ENCODE assay signal across 1 cellular context in the genomic region with DNA sequence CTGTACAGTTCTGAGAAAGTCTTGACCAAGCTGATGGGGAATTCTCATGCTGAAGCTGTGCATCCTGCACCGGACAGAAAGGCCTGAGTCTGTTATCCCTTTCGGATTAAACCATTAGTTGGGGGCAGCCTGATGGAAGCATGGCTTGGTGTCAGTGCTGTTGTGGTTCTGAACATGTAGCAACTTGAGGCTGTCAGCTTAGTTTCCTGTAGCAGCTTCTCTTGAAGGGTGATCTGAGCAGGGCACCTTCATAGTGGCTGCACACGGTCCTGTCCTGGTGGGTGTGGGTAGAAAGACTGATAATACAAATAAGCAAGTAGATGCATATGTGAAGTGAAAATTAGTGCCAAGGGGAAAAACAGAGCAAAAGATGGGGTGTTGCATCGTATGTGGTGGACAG.
TF ChIP-seq lines count a peak whose summit lies in the region.

No MANE protein-coding gene starts in this region.

TF ChIP-seq in IMR-90, 13 proteins besides CTCF, POLR2A, EP300 and RAD21:
- TF ChIP-seq SMC3 (IDR thresholded peaks at IDR 0.05; ENCODE audit: low read depth, low read length), result no peak
- no peak for TF ChIP-seq RFX5 (IDR thresholded peaks at IDR 0.05; ENCODE audit: low read depth, low read length)
- no peak for TF ChIP-seq RCOR1 (IDR thresholded peaks at IDR 0.05; ENCODE audit: insufficient replicate concordance, low read length)
- no peak for TF ChIP-seq CEBPB (IDR thresholded peaks at IDR 0.05; ENCODE audit: low read depth, low read length)
